8 cellular contexts compared by ENCODE assay signal in genomic region chr2:160294339-160294803, GRCh38.
DNase-seq lines count a peak whose midpoint lies in the region; ATAC-seq and TF ChIP-seq lines count a peak whose summit lies in the region.

No MANE protein-coding gene starts in this region.

- no peak for TF ChIP-seq CTCF in heart right ventricle (IDR thresholded peaks at IDR 0.05)

- H3K9me3 ChIP-seq in heart right ventricle = no peaks in the 10 kb centered on the region

- DNase-seq in GM04503 (ENCODE audit: low read depth) (peak; percentile 75), heart right ventricle (peak in 1 of 2 donors; percentile 66), midbrain (lab: John Stamatoyannopoulos, UW) (no peak), DMS79 (lab: John Stamatoyannopoulos, UW) (no peak), DMS153 treated with DMSO at 0.1 percent for 48 hours (lab: John Stamatoyannopoulos, UW; ENCODE audit: unreplicated experiment) (no peak)
- peak; percentile 44 to 57 for DNase-seq in activated CD4-positive, alpha-beta T cell treated with anti-CD3 and anti-CD28 coated beads, Interleukin-2, amount 50 U/mL, for 48 hours
- DNase-seq in stimulated activated CD4-positive, alpha-beta T cell treated with anti-CD3 and anti-CD28 coated beads, Interleukin-4, amount 100 ng/mL, for 1 hour = peak; percentile 19

- no peak overlapping the region for H3K4me3 ChIP-seq in heart right ventricle

- 20 to 21% methylated on average over 5 of the region's 5 CpGs for WGBS in heart right ventricle, 2 donors

- peaks cover 0 to 84% (median 9%) of the 10 kb centered on the region in 9 donors for H3K36me3 ChIP-seq in heart right ventricle

- H3K4me1 ChIP-seq in heart right ventricle = peaks cover 3 to 86% (median 74%) of the 10 kb centered on the region in 9 donors

- ATAC-seq in HG02884 (IDR thresholded peaks at IDR 0.05; ENCODE audit: unreplicated experiment) (peak; percentile 78), heart right ventricle (peak; percentile 61 to 92 (median 73))

- no peaks in the 10 kb centered on the region for H3K27me3 ChIP-seq in heart right ventricle

- intact Hi-C loops in heart right ventricle (cut with DNase I) = loop anchor here in 1 of 10 donors (10.0 kb wide), 1 partner anchor 680 kb away; no protein-coding TSS in a partner anchor

- H3K27ac ChIP-seq in heart right ventricle = peak overlapping the region in 8 of 10 donors; percentile 16 to 73 (median 54)

Comparison
In these comparisons a context has a peak if more than half of its experiments do, and no peak if none do; other contexts are left out.
1. DNase-seq: peak in GM04503 (single experiment), activated CD4-positive, alpha-beta T cell treated with anti-CD3 and anti-CD28 coated beads, Interleukin-2, amount 50 U/mL, for 48 hours (2 of 2) and stimulated activated CD4-positive, alpha-beta T cell treated with anti-CD3 and anti-CD28 coated beads, Interleukin-4, amount 100 ng/mL, for 1 hour (single experiment); none in midbrain (single experiment), DMS79 (single experiment) and DMS153 treated with DMSO at 0.1 percent for 48 hours (single experiment).